Comparison of ENCODE assay signal across 8 cellular contexts in the genomic region with DNA sequence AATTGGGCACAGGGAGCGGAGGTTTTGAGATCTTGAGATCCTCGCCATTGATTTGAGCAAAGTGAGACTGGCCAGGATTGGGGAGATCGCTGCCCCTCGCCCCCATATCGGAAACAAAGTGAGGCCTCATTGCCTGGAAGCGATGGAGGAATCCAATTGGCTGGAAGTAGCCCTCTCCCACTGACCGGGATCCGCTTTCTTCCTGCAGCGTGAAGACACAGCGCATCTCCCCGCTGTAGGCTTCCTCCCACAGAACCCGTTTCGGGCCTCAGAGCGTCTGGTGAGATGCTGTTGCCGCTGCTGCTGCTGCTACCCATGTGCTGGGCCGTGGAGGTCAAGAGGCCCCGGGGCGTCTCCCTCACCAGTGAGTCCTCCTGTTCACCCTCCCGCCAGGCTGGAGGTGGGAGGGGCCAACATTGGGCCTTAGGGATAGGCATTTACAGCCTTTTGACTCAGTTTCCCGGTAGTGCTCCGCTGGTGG. TPM values are rescaled to one million over a fixed set of nuclear protein-coding genes. Genes with fewer than 3 reads are reported as not detected.
DNase-seq lines count a peak whose midpoint lies in the region; ATAC-seq and TF ChIP-seq lines count a peak whose summit lies in the region.

No MANE protein-coding gene starts in this region.

- H3K27me3 Mint-ChIP-seq in activated CD4-positive, alpha-beta T cell treated with anti-CD3 and anti-CD28 coated beads, Interleukin-2, amount 10 ng/mL, durations not matched to agents 7 days and 5 days = no peaks in the 10 kb centered on the region

- no peaks in the 10 kb centered on the region for H3K9me3 ChIP-seq in neutrophil

- H3K36me3 ChIP-seq in neutrophil = peaks cover 45% of the 10 kb centered on the region

- H3K27ac ChIP-seq in neutrophil = peak overlapping the region; percentile 96

- no peaks in the 10 kb centered on the region for H3K9me3 Mint-ChIP-seq in activated CD4-positive, alpha-beta T cell treated with anti-CD3 and anti-CD28 coated beads, Interleukin-2, amount 10 ng/mL, durations not matched to agents 7 days and 5 days

- H3K36me3 Mint-ChIP-seq in activated CD4-positive, alpha-beta T cell treated with anti-CD3 and anti-CD28 coated beads, Interleukin-2, amount 10 ng/mL, durations not matched to agents 7 days and 5 days (ENCODE audit: low read depth) = peaks cover 22% of the 10 kb centered on the region

- ATAC-seq in SK-N-SH treated with all-trans-retinoic acid at 6 μM for 48 hours (peak; percentile 19), GM21576 (IDR thresholded peaks at IDR 0.05; ENCODE audit: unreplicated experiment) (no peak)

- POLR2A ChIA-PET in activated CD4-positive, alpha-beta T cell treated with anti-CD3 and anti-CD28 coated beads, Interleukin-2, amount 10 ng/mL, durations not matched to agents 7 days and 5 days (lab: Charles Lee) = no interaction called here

- H3K4me3 ChIP-seq in epithelial cell of esophagus (ENCODE audit: low read length) (peak overlapping the region; percentile 99), neutrophil (ENCODE audit: low read depth in 1 of 2, low read length in 1 of 2) (peak overlapping the region; percentile 76 to 96)

- H3K27me3 ChIP-seq in neutrophil = no peaks in the 10 kb centered on the region

- TF ChIP-seq CTCF in epithelial cell of esophagus (IDR thresholded peaks at IDR 0.05; ENCODE audit: insufficient read depth, low read depth, low read length, missing control alignments) = no peak
- TF ChIP-seq CTCF in neutrophil (IDR thresholded peaks at IDR 0.05) = no peak

- H3K4me3 Mint-ChIP-seq in activated CD4-positive, alpha-beta T cell treated with anti-CD3 and anti-CD28 coated beads, Interleukin-2, amount 10 ng/mL, durations not matched to agents 7 days and 5 days = peak overlapping the region; percentile 98

- H3K4me1 Mint-ChIP-seq in activated CD4-positive, alpha-beta T cell treated with anti-CD3 and anti-CD28 coated beads, Interleukin-2, amount 10 ng/mL, durations not matched to agents 7 days and 5 days = peaks cover 29% of the 10 kb centered on the region

- CTCF ChIA-PET in activated CD4-positive, alpha-beta T cell treated with anti-CD3 and anti-CD28 coated beads, Interleukin-2, amount 10 ng/mL, durations not matched to agents 7 days and 5 days (lab: Charles Lee) = interaction anchor here (0.6 to 2.1 kb wide), 26 partner anchors 8 to 1891 kb away, joined by 3 to 26 read pairs (median 4); partner anchors contain the start of genes ELAVL3, EPOR, RAB3D and RGL3

- peaks cover 21 to 26% of the 10 kb centered on the region in 2 experiments for H3K4me1 ChIP-seq in neutrophil (ENCODE audit: control insufficient read depth in 1 of 2, insufficient read depth in 1 of 2, low read depth in 1 of 2, low read length in 1 of 2)

- H3K27ac Mint-ChIP-seq in activated CD4-positive, alpha-beta T cell treated with anti-CD3 and anti-CD28 coated beads, Interleukin-2, amount 10 ng/mL, durations not matched to agents 7 days and 5 days = peak overlapping the region; percentile 96

- DNase-seq in activated CD4-positive, alpha-beta T cell treated with anti-CD3 and anti-CD28 coated beads, Interleukin-2, amount 10 ng/mL, durations not matched to agents 7 days and 5 days = peak; percentile 20
- DNase-seq in activated CD4-positive, alpha-beta T cell treated with anti-CD3 and anti-CD28 coated beads, Interleukin-2, amount 50 U/mL, for 4 hours = no peak
- DNase-seq in epithelial cell of esophagus (ENCODE audit: low read depth) (no peak), amniotic stem cell (lab: John Stamatoyannopoulos, UW) (no peak), occipital lobe (lab: John Stamatoyannopoulos, UW) (no peak)

TF ChIP-seq in SK-N-SH treated with all-trans-retinoic acid at 6 μM for 48 hours, 23 proteins besides CTCF, POLR2A, EP300 and RAD21:
- TF ChIP-seq PATZ1 (CRISPR knock-in tag; IDR thresholded peaks at IDR 0.05; ENCODE audit: borderline replicate concordance) (no peak), ISL1 (CRISPR knock-in tag; IDR thresholded peaks at IDR 0.05) (no peak), ZNF565 (CRISPR knock-in tag; conservative IDR thresholded peaks at IDR 0.05; ENCODE audit: low read depth) (no peak)

RNA-seq across cellular contexts. Expression of gene PRKCSH, which starts 0.4 kb away (rescaled TPM):
- 100 to 1,000 TPM; 321 to 338 TPM for total RNA-seq in activated CD4-positive, alpha-beta T cell treated with anti-CD3 and anti-CD28 coated beads, Interleukin-2, amount 10 ng/mL, durations not matched to agents 7 days and 5 days
- 60.2 TPM for total RNA-seq in occipital lobe

RNA-seq across cellular contexts. Expression of gene ODAD3, which starts 1.0 kb away (rescaled TPM):
- not detected for total RNA-seq in activated CD4-positive, alpha-beta T cell treated with anti-CD3 and anti-CD28 coated beads, Interleukin-2, amount 10 ng/mL, durations not matched to agents 7 days and 5 days
- total RNA-seq in occipital lobe = 0.47 TPM

RNA-seq across cellular contexts. Expression of gene RGL3, which starts 16.8 kb away (rescaled TPM):
- not detected for total RNA-seq in activated CD4-positive, alpha-beta T cell treated with anti-CD3 and anti-CD28 coated beads, Interleukin-2, amount 10 ng/mL, durations not matched to agents 7 days and 5 days
- not detected for total RNA-seq in occipital lobe

RNA-seq across cellular contexts. Expression of gene ELAVL3, which starts 45.0 kb away (rescaled TPM):
- total RNA-seq in activated CD4-positive, alpha-beta T cell treated with anti-CD3 and anti-CD28 coated beads, Interleukin-2, amount 10 ng/mL, durations not matched to agents 7 days and 5 days = under 1 TPM in 1 of 2 experiments, not detected in 1; 0.50 TPM
- 105 TPM for total RNA-seq in occipital lobe

RNA-seq across cellular contexts. Expression of gene EPOR, which starts 51.8 kb away (rescaled TPM):
- total RNA-seq in activated CD4-positive, alpha-beta T cell treated with anti-CD3 and anti-CD28 coated beads, Interleukin-2, amount 10 ng/mL, durations not matched to agents 7 days and 5 days = 1 to 10 TPM; 5.4 to 5.8 TPM
- 4.8 TPM for total RNA-seq in occipital lobe
